In the genomic region with DNA sequence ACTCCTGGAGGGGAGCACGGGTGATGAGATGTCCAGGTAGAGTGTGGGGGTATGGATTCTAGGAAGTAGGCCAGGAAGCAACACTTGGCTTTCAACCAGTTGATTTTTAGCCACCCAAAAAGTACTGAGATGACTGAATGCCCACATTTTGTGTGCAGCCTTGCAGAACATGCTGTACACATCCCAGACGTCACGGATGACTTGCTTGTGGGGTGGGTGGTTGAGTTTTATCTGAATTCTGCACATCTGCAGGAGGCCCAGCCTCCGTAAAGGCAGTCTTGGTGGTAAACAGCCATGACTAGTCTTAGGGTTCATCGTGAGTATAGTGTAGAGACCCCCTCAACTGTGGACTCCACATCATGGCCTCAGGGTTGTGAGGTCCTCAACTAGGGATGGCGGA, we compare ENCODE assay signal across 25 cellular contexts. TPM values are rescaled to one million over a fixed set of nuclear protein-coding genes. Genes with fewer than 3 reads are reported as not detected.
DNase-seq lines count a peak whose midpoint lies in the region; ATAC-seq and TF ChIP-seq lines count a peak whose summit lies in the region.
"Had no signal": no experiment of that assay in that cellular context is flagged by ENCODE, and none has a peak within 500 bp of the region (broad histone marks: within the 10 kb centered on the region; RNA-seq: fewer than 3 reads in every experiment).

No MANE protein-coding gene starts in this region.

- POLR2A ChIA-PET in naive thymus-derived CD4-positive, alpha-beta T cell (lab: Charles Lee): no interaction called here
- POLR2A ChIA-PET in A673 (lab: Charles Lee; ENCODE audit: low non-redundant PET): no interaction called here

- no TSS peak for BruUV-seq in A673 (replicated peaks; lab: Mats Ljungman, UMichigan)

- H3K27ac ChIP-seq in naive thymus-derived CD4-positive, alpha-beta T cell (ENCODE audit: low read depth, low read length): no peak overlapping the region
- H3K27ac ChIP-seq in A673 (ENCODE audit: low read depth, low read length, poor library complexity, severe bottlenecking): no peak overlapping the region
- H3K27ac ChIP-seq: SK-N-MC, vagina had no signal

- no peak overlapping the region for H3K4me3 Mint-ChIP-seq in activated T-cell treated with anti-CD3 and anti-CD28 coated beads, Interleukin-2, amount 50 U/mL, for 72 hours
- H3K4me3 Mint-ChIP-seq in naive thymus-derived CD4-positive, alpha-beta T cell: no peak overlapping the region
- H3K4me3 Mint-ChIP-seq: activated naive CD4-positive, alpha-beta T cell treated with anti-CD3 and anti-CD28 coated beads, Interleukin-2, amount 50 U/mL, for 24 hours; CD8-positive, alpha-beta memory T cell had no signal

- TF ChIP-seq CTCF in A673 (conservative IDR thresholded peaks at IDR 0.05; ENCODE audit: low read depth, low read length): no peak

- H3K4me1 ChIP-seq in naive thymus-derived CD4-positive, alpha-beta T cell (ENCODE audit: control insufficient read depth in 2 of 2, insufficient read depth in 2 of 2, low read length in 2 of 2): peaks cover 0 to 12% of the 10 kb centered on the region in 2 donors
- no peaks in the 10 kb centered on the region for H3K4me1 ChIP-seq in A673 (ENCODE audit: insufficient read depth, low read length, poor library complexity, severe bottlenecking)
- H3K4me1 ChIP-seq: vagina had no signal

- CTCF ChIA-PET in naive thymus-derived CD4-positive, alpha-beta T cell (lab: Charles Lee): no interaction called here
- CTCF ChIA-PET in A673 (lab: Charles Lee): no interaction called here

- intact Hi-C loops in naive thymus-derived CD4-positive, alpha-beta T cell (cut with micrococcal nuclease): no loop called here
- intact Hi-C loops in A673 (cut with micrococcal nuclease; ENCODE audit: unreplicated experiment): no loop called here

- H3K9me3 ChIP-seq in naive thymus-derived CD4-positive, alpha-beta T cell (ENCODE audit: control insufficient read depth in 2 of 3, low read length in 3 of 3): no peaks in the 10 kb centered on the region
- H3K9me3 ChIP-seq in A673 (ENCODE audit: low read depth, low read length, poor library complexity, severe bottlenecking): no peaks in the 10 kb centered on the region
- H3K9me3 ChIP-seq: vagina had no signal

- no peaks in the 10 kb centered on the region for H3K27me3 Mint-ChIP-seq in activated T-cell treated with anti-CD3 and anti-CD28 coated beads, Interleukin-2, amount 50 U/mL, for 72 hours (ENCODE audit: low read depth)
- no peaks in the 10 kb centered on the region for H3K27me3 Mint-ChIP-seq in naive thymus-derived CD4-positive, alpha-beta T cell
- H3K27me3 Mint-ChIP-seq: activated naive CD4-positive, alpha-beta T cell treated with anti-CD3 and anti-CD28 coated beads, Interleukin-2, amount 50 U/mL, for 24 hours; CD8-positive, alpha-beta memory T cell had no signal

- H3K27me3 ChIP-seq in naive thymus-derived CD4-positive, alpha-beta T cell (ENCODE audit: control insufficient read depth in 2 of 2, insufficient read depth in 2 of 2, low read length in 2 of 2): no peaks in the 10 kb centered on the region
- no peaks in the 10 kb centered on the region for H3K27me3 ChIP-seq in A673 (replicated peaks; ENCODE audit: insufficient read depth, low read depth, low read length, poor library complexity)
- H3K27me3 ChIP-seq: vagina had no signal

- peaks cover 29 to 78% (median 43%) of the 10 kb centered on the region in 3 experiments for H3K36me3 ChIP-seq in naive thymus-derived CD4-positive, alpha-beta T cell (ENCODE audit: control insufficient read depth in 2 of 3, insufficient read depth in 3 of 3, low read length in 3 of 3)
- H3K36me3 ChIP-seq in A673 (ENCODE audit: insufficient read depth, low read length, poor library complexity, severe bottlenecking): no peaks in the 10 kb centered on the region

- peaks cover 41 to 79% of the 10 kb centered on the region in 2 donors for H3K36me3 Mint-ChIP-seq in activated T-cell treated with anti-CD3 and anti-CD28 coated beads, Interleukin-2, amount 50 U/mL, for 72 hours (ENCODE audit: insufficient read depth in 2 of 2)
- H3K36me3 Mint-ChIP-seq in naive thymus-derived CD4-positive, alpha-beta T cell: peaks cover 31 to 84% (median 74%) of the 10 kb centered on the region in 5 donors

- ATAC-seq in activated T-cell treated with anti-CD3 and anti-CD28 coated beads, Interleukin-2, amount 50 U/mL, for 72 hours (replicated peaks in 1 of 2): peak; percentile 48 to 78
- ATAC-seq in GM18870 (IDR thresholded peaks at IDR 0.05; ENCODE audit: unreplicated experiment) (peak; percentile 51), HG03432 (IDR thresholded peaks at IDR 0.05; ENCODE audit: unreplicated experiment) (peak; percentile 58), GM21515 (IDR thresholded peaks at IDR 0.05; ENCODE audit: unreplicated experiment) (no peak), HG02885 (IDR thresholded peaks at IDR 0.05; ENCODE audit: poor library complexity, unreplicated experiment) (no peak)
- peak; percentile 14 for ATAC-seq in naive thymus-derived CD4-positive, alpha-beta T cell
- ATAC-seq: HCT116, left lobe of liver had no signal

- peak; percentile 16 to 27 for DNase-seq in activated T-cell treated with anti-CD3 and anti-CD28 coated beads, Interleukin-2, amount 50 U/mL, for 72 hours
- no peak for DNase-seq in activated T-cell treated with anti-CD3 and anti-CD28 coated beads, Interleukin-2, amount 50 U/mL, for 1 hour
- no peak for DNase-seq in naive thymus-derived CD4-positive, alpha-beta T cell
- no peak for DNase-seq in A673 (ENCODE audit: low spot score)
- DNase-seq: activated CD4-positive, CD25-positive, alpha-beta regulatory T cell; activated CD8-positive, alpha-beta memory T cell treated with anti-CD3 and anti-CD28 coated beads, Interleukin-2, amount 50 U/mL, for 4 hours; CD8-positive, alpha-beta memory T cell; DMS79 treated with DMSO at 0.1 percent for 48 hours; NCI-H1105; NCI-H2081; NK-92 treated with Interleukin-12 subunit alpha and Interleukin-12 subunit beta, amount 100 ng/mL, for 24 hours; stimulated activated CD4-positive, alpha-beta T cell treated with anti-CD3 and anti-CD28 coated beads, Interleukin-4, amount 100 ng/mL, for 4 hours had no signal

- H3K4me1 Mint-ChIP-seq in activated T-cell treated with anti-CD3 and anti-CD28 coated beads, Interleukin-2, amount 50 U/mL, for 72 hours (ENCODE audit: low read depth): peaks cover 20% of the 10 kb centered on the region
- peaks cover 9 to 42% (median 25%) of the 10 kb centered on the region in 7 donors for H3K4me1 Mint-ChIP-seq in naive thymus-derived CD4-positive, alpha-beta T cell

- H3K9me3 Mint-ChIP-seq in activated T-cell treated with anti-CD3 and anti-CD28 coated beads, Interleukin-2, amount 50 U/mL, for 72 hours: peaks cover 0 to 3% of the 10 kb centered on the region in 2 donors
- H3K9me3 Mint-ChIP-seq in naive thymus-derived CD4-positive, alpha-beta T cell: peaks cover 0 to 7% (median 0%) of the 10 kb centered on the region in 11 donors
- H3K9me3 Mint-ChIP-seq: activated naive CD4-positive, alpha-beta T cell treated with anti-CD3 and anti-CD28 coated beads, Interleukin-2, amount 50 U/mL, for 24 hours; CD8-positive, alpha-beta memory T cell had no signal

- peak overlapping the region; percentile 32 for H3K27ac Mint-ChIP-seq in activated T-cell treated with anti-CD3 and anti-CD28 coated beads, Interleukin-2, amount 50 U/mL, for 72 hours
- peak overlapping the region in 5 of 9 donors; percentile 57 to 82 (median 75) for H3K27ac Mint-ChIP-seq in naive thymus-derived CD4-positive, alpha-beta T cell
- H3K27ac Mint-ChIP-seq: activated naive CD4-positive, alpha-beta T cell treated with anti-CD3 and anti-CD28 coated beads, Interleukin-2, amount 50 U/mL, for 24 hours had no signal

- no peak overlapping the region for H3K4me3 ChIP-seq in naive thymus-derived CD4-positive, alpha-beta T cell (ENCODE audit: low read length)
- no peak overlapping the region for H3K4me3 ChIP-seq in A673 (ENCODE audit: low read depth, low read length, poor library complexity, severe bottlenecking)
- H3K4me3 ChIP-seq: SK-N-MC, smooth muscle cell, vagina had no signal

RNA-seq across cellular contexts. Expression of a gene that starts 53.3 kb away (rescaled TPM):
- not detected for total RNA-seq in activated T-cell treated with anti-CD3 and anti-CD28 coated beads, Interleukin-2, amount 50 U/mL, for 72 hours
- total RNA-seq in naive thymus-derived CD4-positive, alpha-beta T cell: not detected
- not detected for polyA plus RNA-seq in naive thymus-derived CD4-positive, alpha-beta T cell
- not detected in 2 replicates for total RNA-seq in A673 (2021)
- total RNA-seq: CD8-positive, alpha-beta memory T cell; fibroblast of lung; HT-29; left lobe of liver; NCI-H460; smooth muscle cell; vagina had no signal
- polyA plus RNA-seq: CD8-positive, alpha-beta memory T cell; fibroblast of lung; smooth muscle cell had no signal

Comparison
In these comparisons a context has a peak if more than half of its experiments do, and no peak if none do; other contexts are left out.
1. DNase-seq: peak in activated T-cell treated with anti-CD3 and anti-CD28 coated beads, Interleukin-2, amount 50 U/mL, for 72 hours (2 of 2); none in activated T-cell treated with anti-CD3 and anti-CD28 coated beads, Interleukin-2, amount 50 U/mL, for 1 hour (single experiment), naive thymus-derived CD4-positive, alpha-beta T cell (0 of 9) and A673 (single experiment).
2. ATAC-seq: peak in activated T-cell treated with anti-CD3 and anti-CD28 coated beads, Interleukin-2, amount 50 U/mL, for 72 hours (2 of 2), GM18870 (single experiment), HG03432 (single experiment) and naive thymus-derived CD4-positive, alpha-beta T cell (single experiment); none in GM21515 (single experiment) and HG02885 (single experiment).